4 cellular contexts compared by ENCODE assay signal in genomic region chr22:24213111-24213510, GRCh38. TPM values are rescaled to one million over a fixed set of nuclear protein-coding genes. Genes with fewer than 3 reads are reported as not detected.
"Had no signal": no experiment of that assay in that cellular context is flagged by ENCODE, and none has a peak within 500 bp of the region (broad histone marks: within the 10 kb centered on the region; RNA-seq: fewer than 3 reads in every experiment).

No MANE protein-coding gene starts in this region.

RNA-seq across cellular contexts. Expression of gene GGT5, which starts 31.8 kb away (rescaled TPM):
- total RNA-seq: activated naive CD4-positive, alpha-beta T cell treated with anti-CD3 and anti-CD28 coated beads for 36 hours; activated naive CD8-positive, alpha-beta T cell treated with anti-CD3 and anti-CD28 coated beads for 36 hours; activated T-helper 1 cell treated with anti-CD3 and anti-CD28 coated beads, Interleukin-12 subunit alpha, Interleukin-12 subunit beta, Interleukin-2, Interleukin-4 antibody, amounts not matched to agents 30 ng/mL and 10 ng/mL and 1 ng/mL, durations not matched to agents 14 hours and 24 hours and 36 hours; bronchial epithelial cell had no signal
